In genomic region chr4:42555828-42556227, GRCh38 we compare ENCODE assay signal across 26 cellular contexts.
DNase-seq lines count a peak whose midpoint lies in the region; ATAC-seq and FAIRE-seq lines count a peak whose summit lies in the region.
"Had no signal": no experiment of that assay in that cellular context is flagged by ENCODE, and none has a peak within 500 bp of the region (broad histone marks: within the 10 kb centered on the region; RNA-seq: fewer than 3 reads in every experiment).

No MANE protein-coding gene starts in this region.

- no peak for ATAC-seq in HG03378 (IDR thresholded peaks at IDR 0.05; ENCODE audit: unreplicated experiment)
- ATAC-seq: A549; activated naive CD8-positive, alpha-beta T cell treated with anti-CD3 and anti-CD28 coated beads, Interleukin-2, amount 50 U/mL, for 24 hours; activated T-cell treated with anti-CD3 and anti-CD28 coated beads, Interleukin-2, amount 50 U/mL, for 4 hours; body of pancreas; CD8-positive, alpha-beta T cell; natural killer cell; stimulated activated naive CD8-positive, alpha-beta T cell treated with anti-CD3 and anti-CD28 coated beads, Interleukin-15, amount 100 ng/mL, for 72 hours had no signal

- peak; percentile 45 for FAIRE-seq in frontal cortex (lab: Jason Lieb, UNC)
- FAIRE-seq: A549 had no signal

- DNase-seq in AG08395 (ENCODE audit: low spot score) (peak; percentile 2), M059J (ENCODE audit: low read depth) (peak; percentile 54), dermis blood vessel endothelial cell (peak; percentile 37), frontal cortex (ENCODE audit: low spot score in 2 of 2) (no peak), NCI-H510A (lab: John Stamatoyannopoulos, UW) (no peak), UCSD-AML1 (lab: John Stamatoyannopoulos, UW; ENCODE audit: unreplicated experiment) (no peak), NCI-H2171 (lab: John Stamatoyannopoulos, UW) (no peak)
- DNase-seq: activated CD4-positive, alpha-beta T cell treated with anti-CD3 and anti-CD28 coated beads for 48 hours; activated CD8-positive, alpha-beta memory T cell treated with anti-CD3 and anti-CD28 coated beads for 24 hours; activated naive CD8-positive, alpha-beta T cell treated with anti-CD3 and anti-CD28 coated beads, Interleukin-2, amount 50 U/mL, for 24 hours; activated T-cell treated with anti-CD3 and anti-CD28 coated beads, Interleukin-2, amount 50 U/mL, for 4 hours; body of pancreas; CD8-positive, alpha-beta T cell; effector CD4-positive, alpha-beta T cell; H7; islet precursor cell; MG63; natural killer cell; NCI-H1105 treated with DMSO at 0.1 percent for 48 hours; NCI-H2029; NCI-H2227 treated with DMSO at 0.1 percent for 48 hours; NCI-H774; occipital lobe; stimulated activated naive CD8-positive, alpha-beta T cell treated with anti-CD3 and anti-CD28 coated beads, Interleukin-15, amount 100 ng/mL, for 72 hours had no signal

Comparison
In these comparisons a context has a peak if more than half of its experiments do, and no peak if none do; other contexts are left out.
1. DNase-seq: peak in AG08395 (single experiment), M059J (single experiment) and dermis blood vessel endothelial cell (single experiment); none in frontal cortex (0 of 2), NCI-H510A (single experiment), UCSD-AML1 (single experiment) and NCI-H2171 (single experiment).